19 cellular contexts compared by ENCODE assay signal in genomic region chr10:76149602-76150138, GRCh38.
A peak's percentile ranks its signal among the peaks of the same experiment; 100 is the strongest.
DNase-seq lines count a peak whose midpoint lies in the region; ATAC-seq and TF ChIP-seq lines count a peak whose summit lies in the region.
"Had no signal": no experiment of that assay in that cellular context is flagged by ENCODE, and none has a peak within 500 bp of the region (broad histone marks: within the 10 kb centered on the region; RNA-seq: fewer than 3 reads in every experiment).

No MANE protein-coding gene starts in this region.

- no peak for TF ChIP-seq EP300 in sigmoid colon (IDR thresholded peaks at IDR 0.05)

- no peak for TF ChIP-seq POLR2A in sigmoid colon (IDR thresholded peaks at IDR 0.05)

- ATAC-seq in lower lobe of right lung (peak in 1 of 2 donors; percentile 11), T-cell (replicated peaks in 1 of 4) (no peak)
- ATAC-seq: K562; Right ventricle myocardium inferior; stimulated activated memory B cell treated with anti-CD40 and anti-IgM and Interleukin-4, amounts not matched to agents 10 μg/mL and 1 μg/mL and 100 μg/mL, for 72 hours had no signal

- H3K4me1 Mint-ChIP-seq in HFFc6 (ENCODE audit: low read depth) (peaks cover 14% of the 10 kb centered on the region), T-cell (no peaks in the 10 kb centered on the region)
- H3K4me1 Mint-ChIP-seq: CD4-positive, alpha-beta memory T cell; stimulated activated memory B cell treated with anti-CD40 and anti-IgM and Interleukin-4, amounts not matched to agents 10 μg/mL and 1 μg/mL and 100 μg/mL, for 72 hours had no signal

- H3K9me3 Mint-ChIP-seq in HFFc6 (no peaks in the 10 kb centered on the region; the same call in 1 of the 2 replicates), T-cell (peaks cover 0 to 19% (median 17%) of the 10 kb centered on the region in 3 donors)

- H3K27ac Mint-ChIP-seq in HFFc6 (no peak overlapping the region), T-cell (no peak overlapping the region)
- H3K27ac Mint-ChIP-seq: CD4-positive, alpha-beta memory T cell; stimulated activated memory B cell treated with anti-CD40 and anti-IgM and Interleukin-4, amounts not matched to agents 10 μg/mL and 1 μg/mL and 100 μg/mL, for 72 hours had no signal

- POLR2A ChIA-PET in T-cell (lab: Charles Lee), result no interaction called here

- no peak for TF ChIP-seq CTCF in ascending aorta (IDR thresholded peaks at IDR 0.05)
- no peak for TF ChIP-seq CTCF in lower lobe of right lung (IDR thresholded peaks at IDR 0.05)
- no peak for TF ChIP-seq CTCF in sigmoid colon (IDR thresholded peaks at IDR 0.05)
- TF ChIP-seq CTCF in HFFc6 (IDR thresholded peaks at IDR 0.05), result no peak

- H3K27me3 ChIP-seq in HUES48 (ENCODE audit: control insufficient read depth, insufficient read depth, low read length), result no peaks in the 10 kb centered on the region
- H3K27me3 ChIP-seq in ascending aorta, result no peaks in the 10 kb centered on the region
- no peaks in the 10 kb centered on the region for H3K27me3 ChIP-seq in lower lobe of right lung (ENCODE audit: low read depth)
- H3K27me3 ChIP-seq in sigmoid colon, result no peaks in the 10 kb centered on the region
- H3K27me3 ChIP-seq: ovary, vagina had no signal

- DNase-seq in ascending aorta (ENCODE audit: low spot score in 2 of 2), result no peak
- DNase-seq in lower lobe of right lung, result no peak
- DNase-seq in sigmoid colon, result no peak
- DNase-seq in HFFc6, result no peak
- DNase-seq in T-cell, result no peak
- no peak for DNase-seq in NCI-H2227 treated with DMSO at 0.1 percent for 48 hours (lab: John Stamatoyannopoulos, UW)
- no peak for DNase-seq in epidermal melanocyte (ENCODE audit: insufficient read length, low spot score)
- DNase-seq: activated gamma-delta T cell; CD4-positive, alpha-beta memory T cell; DND-41; midbrain; NCI-H1092; NCI-H2171 had no signal

- no peak overlapping the region for H3K4me3 Mint-ChIP-seq in HFFc6
- H3K4me3 Mint-ChIP-seq in T-cell, result no peak overlapping the region
- H3K4me3 Mint-ChIP-seq: CD4-positive, alpha-beta memory T cell; stimulated activated memory B cell treated with anti-CD40 and anti-IgM and Interleukin-4, amounts not matched to agents 10 μg/mL and 1 μg/mL and 100 μg/mL, for 72 hours had no signal

- H3K4me1 ChIP-seq in HUES48 (ENCODE audit: control insufficient read depth, insufficient read depth, low read length), result peaks cover 23% of the 10 kb centered on the region
- H3K4me1 ChIP-seq in ascending aorta, result peaks cover 0 to 19% of the 10 kb centered on the region in 2 donors
- peaks cover 14% of the 10 kb centered on the region for H3K4me1 ChIP-seq in lower lobe of right lung
- peaks cover 0 to 23% (median 21%) of the 10 kb centered on the region in 4 donors for H3K4me1 ChIP-seq in sigmoid colon
- H3K4me1 ChIP-seq: vagina had no signal

- H3K36me3 ChIP-seq in HUES48 (ENCODE audit: control insufficient read depth, insufficient read depth, low read length), result no peaks in the 10 kb centered on the region
- H3K36me3 ChIP-seq in ascending aorta, result no peaks in the 10 kb centered on the region
- no peaks in the 10 kb centered on the region for H3K36me3 ChIP-seq in lower lobe of right lung
- no peaks in the 10 kb centered on the region for H3K36me3 ChIP-seq in sigmoid colon
- H3K36me3 ChIP-seq: ovary, vagina had no signal

- H3K27me3 Mint-ChIP-seq in HFFc6 (ENCODE audit: insufficient read depth) (peaks cover 9% of the 10 kb centered on the region), T-cell (peaks cover 0 to 2% of the 10 kb centered on the region in 2 donors)
- H3K27me3 Mint-ChIP-seq: CD4-positive, alpha-beta memory T cell; stimulated activated memory B cell treated with anti-CD40 and anti-IgM and Interleukin-4, amounts not matched to agents 10 μg/mL and 1 μg/mL and 100 μg/mL, for 72 hours had no signal

- H3K4me3 ChIP-seq in HUES48 (ENCODE audit: low read depth, low read length) (peak overlapping the region; percentile 24; the same call in 1 of the 2 replicates), ascending aorta (no peak overlapping the region), lower lobe of right lung (no peak overlapping the region), sigmoid colon (no peak overlapping the region)
- H3K4me3 ChIP-seq: K562, ovary, vagina had no signal

- peak overlapping the region; percentile 97 for H3K27ac ChIP-seq in HUES48 (ENCODE audit: low read depth, low read length)
- H3K27ac ChIP-seq in ascending aorta, result peak overlapping the region; percentile 27 to 58
- peak overlapping the region; percentile 79 for H3K27ac ChIP-seq in lower lobe of right lung
- H3K27ac ChIP-seq in sigmoid colon, result peak overlapping the region; percentile 68 to 83 (median 72)
- H3K27ac ChIP-seq: vagina had no signal

- 0 out of 2 replicates have a peak overlapping the region, but pooled peaks have one; percentile 8 for H3K9ac ChIP-seq in HUES48 (ENCODE audit: low read depth, low read length)

- CTCF ChIA-PET in T-cell (lab: Charles Lee), result no interaction called here

- whole genome bisulfite sequencing in sigmoid colon, 2 donors, result 91 to 93% methylated on average over 2 of the region's 2 CpGs

- H3K36me3 Mint-ChIP-seq in HFFc6 (ENCODE audit: low read depth), result no peaks in the 10 kb centered on the region
- H3K36me3 Mint-ChIP-seq in T-cell, result no peaks in the 10 kb centered on the region
- H3K36me3 Mint-ChIP-seq: CD4-positive, alpha-beta memory T cell; stimulated activated memory B cell treated with anti-CD40 and anti-IgM and Interleukin-4, amounts not matched to agents 10 μg/mL and 1 μg/mL and 100 μg/mL, for 72 hours had no signal

- intact Hi-C loops in ascending aorta (cut with DNase I) (no loop called here), lower lobe of right lung (cut with DNase I) (no loop called here), sigmoid colon (cut with DNase I) (no loop called here)

- H3K9me3 ChIP-seq in HUES48 (ENCODE audit: control insufficient read depth, insufficient read depth, low read length), result peaks cover 30% of the 10 kb centered on the region
- H3K9me3 ChIP-seq in ascending aorta, result no peaks in the 10 kb centered on the region
- no peaks in the 10 kb centered on the region for H3K9me3 ChIP-seq in lower lobe of right lung
- peaks cover 0 to 5% (median 0%) of the 10 kb centered on the region in 4 donors for H3K9me3 ChIP-seq in sigmoid colon
- H3K9me3 ChIP-seq: ovary, vagina had no signal

Comparison
In these comparisons a context has a peak if more than half of its experiments do, and no peak if none do; other contexts are left out.
1. H3K27ac ChIP-seq: peak in every context shown above with its lines; median percentile 97 in HUES48; 79 in lower lobe of right lung; 72 in sigmoid colon; 42 in ascending aorta.